In the genomic region with DNA sequence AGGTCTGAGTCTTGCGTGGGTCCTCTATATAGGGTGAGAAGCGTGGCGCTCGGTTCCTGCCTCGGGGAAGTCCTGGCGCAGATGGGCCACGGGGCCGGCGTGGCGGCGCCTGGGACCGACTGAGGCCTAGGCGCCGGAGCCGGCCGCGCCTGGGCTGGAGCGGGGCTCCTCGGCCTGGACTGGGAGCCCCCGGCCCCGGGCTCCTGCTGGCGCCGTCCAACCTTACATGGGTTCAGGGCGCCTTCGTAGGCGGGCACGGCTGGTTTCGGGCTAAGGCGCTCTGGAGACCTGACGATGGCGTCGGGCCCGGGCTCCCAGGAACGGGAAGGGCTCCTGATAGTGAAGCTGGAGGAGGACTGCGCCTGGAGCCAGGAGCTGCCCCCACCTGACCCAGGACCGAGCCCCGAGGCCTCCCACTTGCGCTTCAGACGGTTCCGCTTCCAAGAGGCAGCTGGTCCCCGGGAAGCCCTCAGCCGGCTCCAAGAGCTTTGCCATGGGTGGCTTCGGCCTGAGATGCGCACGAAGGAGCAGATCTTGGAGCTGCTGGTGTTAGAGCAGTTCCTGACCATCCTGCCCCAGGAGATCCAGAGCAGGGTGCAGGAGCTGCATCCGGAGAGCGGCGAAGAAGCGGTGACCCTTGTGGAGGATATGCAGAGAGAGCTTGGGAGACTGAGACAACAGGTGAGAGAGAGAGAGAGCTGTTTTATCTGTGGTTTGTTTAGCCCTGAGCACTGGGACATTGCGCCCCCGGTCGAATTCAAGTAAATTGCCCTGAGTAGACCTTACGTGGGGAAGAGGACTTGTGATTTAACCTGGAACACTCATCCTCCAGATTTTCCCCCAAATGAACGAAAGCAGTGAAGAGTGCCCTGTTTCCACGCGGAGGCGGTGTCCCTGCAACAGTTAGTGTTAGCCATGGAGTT, we compare ENCODE assay signal across 8 cellular contexts. TPM values are rescaled to one million over a fixed set of nuclear protein-coding genes. Genes with fewer than 3 reads are reported as not detected.
DNase-seq lines count a peak whose midpoint lies in the region; ATAC-seq lines count a peak whose summit lies in the region.

No MANE protein-coding gene starts in this region.

- H3K9me3 ChIP-seq in KOPT-K1 (ENCODE audit: insufficient read depth, low read length, poor library complexity, severe bottlenecking): peaks cover 35% of the 10 kb centered on the region

- peaks cover 41% of the 10 kb centered on the region for H3K36me3 ChIP-seq in KOPT-K1 (ENCODE audit: insufficient read depth, low read length)

- H3K9me3 Mint-ChIP-seq in dendritic cell treated with granulocyte-macrophage colony-stimulating factor and Interleukin-4, amounts not matched to agents 40 ng/mL and 50 ng/mL, for 4 days: peaks cover 37% of the 10 kb centered on the region
- H3K9me3 Mint-ChIP-seq in naive thymus-derived CD8-positive, alpha-beta T cell: peaks cover 0 to 38% (median 10%) of the 10 kb centered on the region in 9 donors

- POLR2A ChIA-PET in naive thymus-derived CD8-positive, alpha-beta T cell (lab: Charles Lee): interaction anchor here (0.5 to 5.0 kb wide), 32 partner anchors 11 to 280 kb away, joined by 3 to 59 read pairs (median 4); partner anchors contain the start of genes CLUAP1, NAA60, TIGD7 and ZNF174

- H3K27ac Mint-ChIP-seq in dendritic cell treated with granulocyte-macrophage colony-stimulating factor and Interleukin-4, amounts not matched to agents 40 ng/mL and 50 ng/mL, for 4 days: peak overlapping the region; percentile 98
- H3K27ac Mint-ChIP-seq in naive thymus-derived CD8-positive, alpha-beta T cell: peak overlapping the region; percentile 94 to 99 (median 98)

- H3K36me3 Mint-ChIP-seq in dendritic cell treated with granulocyte-macrophage colony-stimulating factor and Interleukin-4, amounts not matched to agents 40 ng/mL and 50 ng/mL, for 4 days (ENCODE audit: low read depth): peaks cover 65% of the 10 kb centered on the region
- H3K36me3 Mint-ChIP-seq in naive thymus-derived CD8-positive, alpha-beta T cell: peaks cover 18 to 48% (median 47%) of the 10 kb centered on the region in 3 donors

- H3K27ac ChIP-seq in KOPT-K1 (ENCODE audit: low read depth, low read length, poor library complexity, severe bottlenecking): peak overlapping the region; percentile 95

- peaks cover 36% of the 10 kb centered on the region for H3K4me1 Mint-ChIP-seq in dendritic cell treated with granulocyte-macrophage colony-stimulating factor and Interleukin-4, amounts not matched to agents 40 ng/mL and 50 ng/mL, for 4 days (ENCODE audit: low read depth)
- H3K4me1 Mint-ChIP-seq in naive thymus-derived CD8-positive, alpha-beta T cell: peaks cover 15 to 47% (median 39%) of the 10 kb centered on the region in 4 donors

- intact Hi-C loops in dendritic cell treated with granulocyte-macrophage colony-stimulating factor and Interleukin-4, amounts not matched to agents 40 ng/mL and 50 ng/mL, for 4 days (cut with micrococcal nuclease): loop anchor here (1.0 to 2.0 kb wide), 3 partner anchors 19 to 117 kb away; partner anchors contain the start of genes TIGD7, ZNF174, ZNF75A and ZSCAN32

- peaks cover 9% of the 10 kb centered on the region for H3K27me3 Mint-ChIP-seq in dendritic cell treated with granulocyte-macrophage colony-stimulating factor and Interleukin-4, amounts not matched to agents 40 ng/mL and 50 ng/mL, for 4 days
- no peaks in the 10 kb centered on the region for H3K27me3 Mint-ChIP-seq in naive thymus-derived CD8-positive, alpha-beta T cell

- no peak for ATAC-seq in naive thymus-derived CD8-positive, alpha-beta T cell
- ATAC-seq in GM21515 (IDR thresholded peaks at IDR 0.05; ENCODE audit: unreplicated experiment) (no peak), GM19351 (IDR thresholded peaks at IDR 0.05; ENCODE audit: unreplicated experiment) (no peak)

- peak overlapping the region; percentile 93 for H3K4me3 Mint-ChIP-seq in dendritic cell treated with granulocyte-macrophage colony-stimulating factor and Interleukin-4, amounts not matched to agents 40 ng/mL and 50 ng/mL, for 4 days
- peak overlapping the region; percentile 90 to 98 (median 96) for H3K4me3 Mint-ChIP-seq in naive thymus-derived CD8-positive, alpha-beta T cell

- DNase-seq in ELR (ENCODE audit: low read depth): peak; percentile 13
- DNase-seq in naive thymus-derived CD8-positive, alpha-beta T cell: no peak
- DNase-seq in NCI-H446 treated with DMSO at 0.1 percent for 48 hours (lab: John Stamatoyannopoulos, UW): no peak
- DNase-seq in COR-L47 (lab: John Stamatoyannopoulos, UW): no peak

RNA-seq across cellular contexts. Expression of gene ZNF263, which starts 0.5 kb away (rescaled TPM):
- 10 to 100 TPM; 53.5 to 60.1 TPM for total RNA-seq in naive thymus-derived CD8-positive, alpha-beta T cell
- polyA plus RNA-seq in naive thymus-derived CD8-positive, alpha-beta T cell: 10 to 100 TPM; 33.9 to 62.2 (median 54.2) TPM

RNA-seq across cellular contexts. Expression of gene TIGD7, which starts 21.4 kb away (rescaled TPM):
- 10 to 100 TPM; 12.6 to 15.6 TPM for total RNA-seq in naive thymus-derived CD8-positive, alpha-beta T cell
- polyA plus RNA-seq in naive thymus-derived CD8-positive, alpha-beta T cell: 1 to 10 TPM; 5.8 to 7.0 (median 5.8) TPM

RNA-seq across cellular contexts. Expression of gene ZNF75A, which starts 21.5 kb away (rescaled TPM):
- 100 to 1,000 TPM; 117 to 128 TPM for total RNA-seq in naive thymus-derived CD8-positive, alpha-beta T cell
- 10 to 100 TPM; 18.2 to 32.3 (median 23.6) TPM for polyA plus RNA-seq in naive thymus-derived CD8-positive, alpha-beta T cell

RNA-seq across cellular contexts. Expression of gene MEFV, which starts 27.4 kb away (rescaled TPM):
- under 1 TPM; 0.41 to 0.60 TPM for total RNA-seq in naive thymus-derived CD8-positive, alpha-beta T cell
- not detected for polyA plus RNA-seq in naive thymus-derived CD8-positive, alpha-beta T cell

RNA-seq across cellular contexts. Expression of gene ZNF200, which starts 48.8 kb away (rescaled TPM):
- 10 to 100 TPM; 24.5 to 25.8 TPM for total RNA-seq in naive thymus-derived CD8-positive, alpha-beta T cell
- 10 to 100 TPM in 2 of 3 donors, 1 to 10 TPM in 1; 6.8 to 14.3 (median 13.9) TPM for polyA plus RNA-seq in naive thymus-derived CD8-positive, alpha-beta T cell
